In genomic region chr10:51743146-51743545, GRCh38 we compare ENCODE assay signal across 12 cellular contexts. TPM values are rescaled to one million over a fixed set of nuclear protein-coding genes. Genes with fewer than 3 reads are reported as not detected.
DNase-seq lines count a peak whose midpoint lies in the region; ATAC-seq and TF ChIP-seq lines count a peak whose summit lies in the region.
"Had no signal": no experiment of that assay in that cellular context is flagged by ENCODE, and none has a peak within 500 bp of the region (broad histone marks: within the 10 kb centered on the region; RNA-seq: fewer than 3 reads in every experiment).

No MANE protein-coding gene starts in this region.

- ATAC-seq in GM18505 (IDR thresholded peaks at IDR 0.05; ENCODE audit: unreplicated experiment) = peak; percentile 97
- ATAC-seq in GM21526 (IDR thresholded peaks at IDR 0.05; ENCODE audit: low FRiP score, unreplicated experiment) = peak; percentile 87
- ATAC-seq in HG03354 (IDR thresholded peaks at IDR 0.05; ENCODE audit: poor library complexity, severe bottlenecking, unreplicated experiment) = peak; percentile 91

- no peak for TF ChIP-seq POLR2A in GM18505 (IDR thresholded peaks at IDR 0.05; ENCODE audit: borderline replicate concordance, extremely low read depth, insufficient read depth, insufficient read length)

- no peak overlapping the region for H3K4me3 Mint-ChIP-seq in activated T-helper 2 cell treated with anti-CD3 and anti-CD28 coated beads, Interferon-gamma antibody, Interleukin-2, Interleukin-4, amounts not matched to agents 10 μg/mL and 5 μg/mL and 100 μg/mL, durations not matched to agents 14 hours and 24 hours and 36 hours (ENCODE audit: low read depth)
- H3K4me3 Mint-ChIP-seq: IgD-negative memory B cell had no signal

- peak; percentile 24 for DNase-seq in iPS-NIHi7 (ENCODE audit: extremely low spot score)
- DNase-seq in activated T-helper 2 cell treated with anti-CD3 and anti-CD28 coated beads, Interferon-gamma antibody, Interleukin-2, Interleukin-4, amounts not matched to agents 10 μg/mL and 5 μg/mL and 100 μg/mL, durations not matched to agents 14 hours and 24 hours and 36 hours (ENCODE audit: low spot score) = no peak
- DNase-seq in activated T-cell treated with anti-CD3 and anti-CD28 coated beads, Interleukin-2, amount 50 U/mL, for 1 hour = no peak
- DNase-seq in G401 (ENCODE audit: low spot score) = no peak
- DNase-seq in SIG-M5 (lab: John Stamatoyannopoulos, UW) = no peak
- DNase-seq: dorsolateral prefrontal cortex, Peyer's patch, spleen had no signal

- H3K36me3 Mint-ChIP-seq in activated T-helper 2 cell treated with anti-CD3 and anti-CD28 coated beads, Interferon-gamma antibody, Interleukin-2, Interleukin-4, amounts not matched to agents 10 μg/mL and 5 μg/mL and 100 μg/mL, durations not matched to agents 14 hours and 24 hours and 36 hours (ENCODE audit: low read depth) = no peaks in the 10 kb centered on the region
- H3K36me3 Mint-ChIP-seq: IgD-negative memory B cell had no signal

- in situ Hi-C loops in G401 (cut with HindIII; ENCODE audit: low sequenced_read_pairs) = no loop called here

- H3K27ac Mint-ChIP-seq in activated T-helper 2 cell treated with anti-CD3 and anti-CD28 coated beads, Interferon-gamma antibody, Interleukin-2, Interleukin-4, amounts not matched to agents 10 μg/mL and 5 μg/mL and 100 μg/mL, durations not matched to agents 14 hours and 24 hours and 36 hours = no peak overlapping the region

- intact Hi-C loops in activated T-helper 2 cell treated with anti-CD3 and anti-CD28 coated beads, Interferon-gamma antibody, Interleukin-2, Interleukin-4, amounts not matched to agents 10 μg/mL and 5 μg/mL and 100 μg/mL, durations not matched to agents 14 hours and 24 hours and 36 hours (cut with micrococcal nuclease) = no loop called here

- no peaks in the 10 kb centered on the region for H3K4me1 Mint-ChIP-seq in activated T-helper 2 cell treated with anti-CD3 and anti-CD28 coated beads, Interferon-gamma antibody, Interleukin-2, Interleukin-4, amounts not matched to agents 10 μg/mL and 5 μg/mL and 100 μg/mL, durations not matched to agents 14 hours and 24 hours and 36 hours (ENCODE audit: low read depth)

- H3K9me3 Mint-ChIP-seq in activated T-helper 2 cell treated with anti-CD3 and anti-CD28 coated beads, Interferon-gamma antibody, Interleukin-2, Interleukin-4, amounts not matched to agents 10 μg/mL and 5 μg/mL and 100 μg/mL, durations not matched to agents 14 hours and 24 hours and 36 hours = no peaks in the 10 kb centered on the region
- H3K9me3 Mint-ChIP-seq: IgD-negative memory B cell had no signal

- peaks cover 7% of the 10 kb centered on the region for H3K27me3 Mint-ChIP-seq in activated T-helper 2 cell treated with anti-CD3 and anti-CD28 coated beads, Interferon-gamma antibody, Interleukin-2, Interleukin-4, amounts not matched to agents 10 μg/mL and 5 μg/mL and 100 μg/mL, durations not matched to agents 14 hours and 24 hours and 36 hours (ENCODE audit: low read depth)

RNA-seq across cellular contexts. Expression of gene CSTF2T, which starts 43.8 kb away (rescaled TPM):
- total RNA-seq in activated T-helper 2 cell treated with anti-CD3 and anti-CD28 coated beads, Interferon-gamma antibody, Interleukin-2, Interleukin-4, amounts not matched to agents 10 μg/mL and 5 μg/mL and 100 μg/mL, durations not matched to agents 14 hours and 24 hours and 36 hours = 39.0 and 41.2 TPM in 2 replicates
- 21.4 and 21.6 TPM in 2 replicates for total RNA-seq in G401 (2014; rRNA removed; shearing (Covaris generic))
